8 cellular contexts compared by ENCODE assay signal in genomic region chr1:148953730-148954129, GRCh38.
DNase-seq lines count a peak whose midpoint lies in the region; ATAC-seq and TF ChIP-seq lines count a peak whose summit lies in the region.
"Not testable (repeated sequence)": the region's sequence is repeated elsewhere in the genome, so short reads cannot be mapped to it uniquely, and the experiment has no call there.

No MANE protein-coding gene starts in this region.

- not testable (repeated sequence) for TF ChIP-seq CTCF in KMS-11 (conservative IDR thresholded peaks at IDR 0.05; ENCODE audit: low read depth, low read length); SU-DHL-6 (IDR thresholded peaks at IDR 0.05; ENCODE audit: insufficient read depth, low read length, poor library complexity, severe bottlenecking); neural crest cell (conservative IDR thresholded peaks at IDR 0.05); thoracic aorta (IDR thresholded peaks at IDR 0.05)

- H2AFZ ChIP-seq in KMS-11 (ENCODE audit: low read depth); SU-DHL-6 (ENCODE audit: low read depth, low read length, severe bottlenecking): not testable (repeated sequence)

- ATAC-seq in CD4-positive, CD25-positive, alpha-beta regulatory T cell (ENCODE audit: low read depth in 2 of 2); thoracic aorta (ENCODE audit: insufficient number of reproducible peaks, low FRiP score, low read depth): not testable (repeated sequence)

- not testable (repeated sequence) for H3K9ac ChIP-seq in KMS-11; SU-DHL-6 (ENCODE audit: low read length); iPS-18a (ENCODE audit: low read length)

- H3K4me2 ChIP-seq in KMS-11 (peak overlapping the region; percentile 56), SU-DHL-6 (ENCODE audit: low read depth, low read length, poor library complexity, severe bottlenecking) (peak overlapping the region; percentile 38)

- not testable (repeated sequence) for H3K27me3 Mint-ChIP-seq in CD4-positive, CD25-positive, alpha-beta regulatory T cell; activated naive CD8-positive, alpha-beta T cell; neural crest cell (ENCODE audit: low read depth)

- peak overlapping the region; percentile 81 to 97 (median 92) for H3K4me3 Mint-ChIP-seq in CD4-positive, CD25-positive, alpha-beta regulatory T cell
- peak overlapping the region; percentile 76 for H3K4me3 Mint-ChIP-seq in activated naive CD8-positive, alpha-beta T cell
- peak overlapping the region; percentile 78 for H3K4me3 Mint-ChIP-seq in neural crest cell

- peak overlapping the region; percentile 72 for H3K4me3 ChIP-seq in CD4-positive, CD25-positive, alpha-beta regulatory T cell (ENCODE audit: low read depth, low read length)
- not testable (repeated sequence) for H3K4me3 ChIP-seq in KMS-11 (IDR thresholded peaks at IDR 0.05; ENCODE audit: insufficient read depth, low read depth, low read length); SU-DHL-6 (ENCODE audit: insufficient read depth, low read length, poor library complexity, severe bottlenecking)
- H3K4me3 ChIP-seq in iPS-18a (ENCODE audit: low read length) (peak overlapping the region; percentile 42), thoracic aorta (peak overlapping the region; percentile 76)

- H3K36me3 ChIP-seq in CD4-positive, CD25-positive, alpha-beta regulatory T cell (ENCODE audit: control insufficient read depth, insufficient read depth, low read length); KMS-11 (ENCODE audit: insufficient read depth); SU-DHL-6 (ENCODE audit: low read length); iPS-18a (ENCODE audit: control insufficient read depth, low read depth, low read length); thoracic aorta: not testable (repeated sequence)

- not testable (repeated sequence) for H3K9me2 ChIP-seq in SU-DHL-6 (replicated peaks; ENCODE audit: insufficient read depth, low read length)

- H3K9me3 Mint-ChIP-seq in CD4-positive, CD25-positive, alpha-beta regulatory T cell; activated naive CD8-positive, alpha-beta T cell (ENCODE audit: low read depth); neural crest cell: not testable (repeated sequence)

- H3K79me2 ChIP-seq in KMS-11 (ENCODE audit: insufficient read depth, low read depth) = peaks cover 19% of the 10 kb centered on the region; the same call in 1 of the 2 replicates
- H3K79me2 ChIP-seq in SU-DHL-6 (ENCODE audit: insufficient read depth, low read length) = not testable (repeated sequence)

- not testable (repeated sequence) for H3K27ac ChIP-seq in CD4-positive, CD25-positive, alpha-beta regulatory T cell (ENCODE audit: insufficient read depth, low read length, poor library complexity, severe bottlenecking); KMS-11; SU-DHL-6 (ENCODE audit: low read depth, low read length); iPS-18a (ENCODE audit: low read length); thoracic aorta

- not testable (repeated sequence) for H3K36me3 Mint-ChIP-seq in CD4-positive, CD25-positive, alpha-beta regulatory T cell; activated naive CD8-positive, alpha-beta T cell; neural crest cell (ENCODE audit: low read depth)

- peak overlapping the region; percentile 7 to 52 (median 47) for H3K27ac Mint-ChIP-seq in CD4-positive, CD25-positive, alpha-beta regulatory T cell
- peak overlapping the region; percentile 16 for H3K27ac Mint-ChIP-seq in activated naive CD8-positive, alpha-beta T cell
- H3K27ac Mint-ChIP-seq in neural crest cell (ENCODE audit: unreplicated experiment) = not testable (repeated sequence)

- DNase-seq in CD4-positive, CD25-positive, alpha-beta regulatory T cell; neural crest cell (ENCODE audit: low read depth, low spot score); thoracic aorta (ENCODE audit: low spot score): not testable (repeated sequence)
- DNase-seq in ecto neural progenitor cell (ENCODE audit: low spot score) = peak; percentile 12

- H3K27me3 ChIP-seq in CD4-positive, CD25-positive, alpha-beta regulatory T cell (ENCODE audit: control insufficient read depth, insufficient read depth, low read length); KMS-11 (ENCODE audit: insufficient read depth, low read depth); SU-DHL-6 (ENCODE audit: low read length); iPS-18a (ENCODE audit: control insufficient read depth, insufficient read depth, low read length); thoracic aorta (replicated peaks; ENCODE audit: insufficient read depth): not testable (repeated sequence)

- not testable (repeated sequence) for H3F3A ChIP-seq in SU-DHL-6 (ENCODE audit: insufficient read depth)

- H3K4me1 ChIP-seq in CD4-positive, CD25-positive, alpha-beta regulatory T cell (ENCODE audit: control insufficient read depth, insufficient read depth, low read length, poor library complexity, severe bottlenecking); iPS-18a (ENCODE audit: control insufficient read depth, low read depth, low read length); thoracic aorta (ENCODE audit: control insufficient read depth in 1 of 2, low read depth in 2 of 2): not testable (repeated sequence)
- peaks cover 47% of the 10 kb centered on the region for H3K4me1 ChIP-seq in KMS-11 (ENCODE audit: low read depth, poor library complexity, severe bottlenecking)

- H3K9me3 ChIP-seq in CD4-positive, CD25-positive, alpha-beta regulatory T cell (ENCODE audit: control insufficient read depth in 2 of 2, low read length in 2 of 2); SU-DHL-6 (ENCODE audit: insufficient read depth, low read length); iPS-18a (ENCODE audit: control insufficient read depth, low read depth, low read length); thoracic aorta: not testable (repeated sequence)

- peaks cover 4 to 20% (median 10%) of the 10 kb centered on the region in 4 donors for H3K4me1 Mint-ChIP-seq in CD4-positive, CD25-positive, alpha-beta regulatory T cell
- H3K4me1 Mint-ChIP-seq in activated naive CD8-positive, alpha-beta T cell (ENCODE audit: low read depth) = peaks cover 18% of the 10 kb centered on the region
- H3K4me1 Mint-ChIP-seq in neural crest cell = peaks cover 10% of the 10 kb centered on the region

- not testable (repeated sequence) for H4K20me1 ChIP-seq in KMS-11 (ENCODE audit: insufficient read depth); SU-DHL-6 (ENCODE audit: low read depth, low read length)
